In genomic region chr10:130618636-130619035, GRCh38 we compare ENCODE assay signal across 17 cellular contexts.
DNase-seq lines count a peak whose midpoint lies in the region; TF ChIP-seq lines count a peak whose summit lies in the region.
"Had no signal": no experiment of that assay in that cellular context is flagged by ENCODE, and none has a peak within 500 bp of the region (broad histone marks: within the 10 kb centered on the region; RNA-seq: fewer than 3 reads in every experiment).

No MANE protein-coding gene starts in this region.

- H3K4me1 ChIP-seq in breast epithelium: no peaks in the 10 kb centered on the region
- H3K4me1 ChIP-seq: HAP-1 had no signal

- peaks cover 59% of the 10 kb centered on the region for H3K4me1 Mint-ChIP-seq in MCF 10A (ENCODE audit: insufficient read depth, unreplicated experiment)
- H3K4me1 Mint-ChIP-seq: CD4-positive, alpha-beta memory T cell had no signal

- CTCF ChIA-PET in MCF 10A (lab: Yijun Ruan, JAX): no interaction called here

- H3K27ac ChIP-seq in breast epithelium (no peak overlapping the region), dorsolateral prefrontal cortex (no peak overlapping the region)

- H3K4me3 ChIP-seq in breast epithelium: no peak overlapping the region
- no peak overlapping the region for H3K4me3 ChIP-seq in choroid plexus epithelial cell (ENCODE audit: low read depth, low read length)
- H3K4me3 ChIP-seq in dorsolateral prefrontal cortex: no peak overlapping the region
- H3K4me3 ChIP-seq: GM12878, HAP-1 had no signal

- DNase-seq in MCF 10A (ENCODE audit: unreplicated experiment) (peak; percentile 58), breast epithelium (ENCODE audit: low spot score in 2 of 2) (no peak), choroid plexus epithelial cell (ENCODE audit: low read depth) (peak; percentile 63), iris pigment epithelial cell (ENCODE audit: low read depth) (peak; percentile 45), dorsolateral prefrontal cortex (no peak)
- DNase-seq in NK-92 treated with Interleukin-12 subunit alpha and Interleukin-12 subunit beta, amount 100 ng/mL, for 24 hours (lab: John Stamatoyannopoulos, UW): no peak
- DNase-seq: C1 segment of cervical spinal cord; Calu3; CD4-positive, alpha-beta memory T cell; COR-L47; DMS53; EL; GDM1; GOT3; HFFc6 had no signal

- peaks cover 0 to 25% of the 10 kb centered on the region in 2 donors for H3K27me3 ChIP-seq in breast epithelium
- H3K27me3 ChIP-seq in dorsolateral prefrontal cortex: peaks cover 0 to 34% (median 10%) of the 10 kb centered on the region in 45 donors

- no peaks in the 10 kb centered on the region for H3K36me3 ChIP-seq in breast epithelium
- H3K36me3 ChIP-seq: HAP-1 had no signal

- no TSS peak for BruUV-seq in MCF 10A (replicated peaks; lab: Mats Ljungman, UMichigan)

- H3K9me3 Mint-ChIP-seq in MCF 10A (ENCODE audit: unreplicated experiment): peaks cover 3% of the 10 kb centered on the region

- no peak overlapping the region for H3K27ac Mint-ChIP-seq in MCF 10A (ENCODE audit: low read depth, unreplicated experiment)
- H3K27ac Mint-ChIP-seq: CD4-positive, alpha-beta memory T cell; HFFc6 had no signal

- TF ChIP-seq CTCF in MCF 10A (IDR thresholded peaks at IDR 0.05; ENCODE audit: unreplicated experiment) (no peak), breast epithelium (IDR thresholded peaks at IDR 0.05) (no peak), choroid plexus epithelial cell (conservative IDR thresholded peaks at IDR 0.05; ENCODE audit: low read depth, low read length) (no peak), dorsolateral prefrontal cortex (IDR thresholded peaks at IDR 0.05 in 54 of 56, conservative IDR thresholded peaks at IDR 0.05 in 2 of 56; ENCODE audit: low read depth in 1 of 56, partially characterized antibody in 56 of 56) (no peak)

- no peak for TF ChIP-seq POLR2A in breast epithelium (IDR thresholded peaks at IDR 0.05)

- H3K27me3 Mint-ChIP-seq in MCF 10A (ENCODE audit: insufficient read depth, unreplicated experiment): no peaks in the 10 kb centered on the region

- H3K36me3 Mint-ChIP-seq in MCF 10A (ENCODE audit: insufficient read depth, unreplicated experiment): peaks cover 4% of the 10 kb centered on the region
- H3K36me3 Mint-ChIP-seq: CD4-positive, alpha-beta memory T cell had no signal

- H3K9me3 ChIP-seq in breast epithelium: no peaks in the 10 kb centered on the region
- H3K9me3 ChIP-seq: HAP-1 had no signal

- intact Hi-C loops in MCF 10A (cut with micrococcal nuclease): no loop called here
- intact Hi-C loops in breast epithelium (cut with DNase I; ENCODE audit: low total_unique reads): no loop called here
- intact Hi-C loops in dorsolateral prefrontal cortex (cut with DNase I): no loop called here

- POLR2A ChIA-PET in MCF 10A (lab: Yijun Ruan, JAX): interaction anchor here (0.6 to 0.8 kb wide), 2 partner anchors 11 to 31 kb away, joined by 3 to 5 read pairs; no protein-coding TSS in a partner anchor

- no peak overlapping the region for H3K4me3 Mint-ChIP-seq in MCF 10A (ENCODE audit: unreplicated experiment)
- H3K4me3 Mint-ChIP-seq: CD4-positive, alpha-beta memory T cell; HFFc6 had no signal

Comparison
In these comparisons a context has a peak if more than half of its experiments do, and no peak if none do; other contexts are left out.
1. DNase-seq: peak in MCF 10A (single experiment), choroid plexus epithelial cell (single experiment) and iris pigment epithelial cell (single experiment); none in breast epithelium (0 of 2), dorsolateral prefrontal cortex (0 of 10) and NK-92 treated with Interleukin-12 subunit alpha and Interleukin-12 subunit beta, amount 100 ng/mL, for 24 hours (single experiment).